ENCODE assay signal across 1 cellular context in the genomic region with DNA sequence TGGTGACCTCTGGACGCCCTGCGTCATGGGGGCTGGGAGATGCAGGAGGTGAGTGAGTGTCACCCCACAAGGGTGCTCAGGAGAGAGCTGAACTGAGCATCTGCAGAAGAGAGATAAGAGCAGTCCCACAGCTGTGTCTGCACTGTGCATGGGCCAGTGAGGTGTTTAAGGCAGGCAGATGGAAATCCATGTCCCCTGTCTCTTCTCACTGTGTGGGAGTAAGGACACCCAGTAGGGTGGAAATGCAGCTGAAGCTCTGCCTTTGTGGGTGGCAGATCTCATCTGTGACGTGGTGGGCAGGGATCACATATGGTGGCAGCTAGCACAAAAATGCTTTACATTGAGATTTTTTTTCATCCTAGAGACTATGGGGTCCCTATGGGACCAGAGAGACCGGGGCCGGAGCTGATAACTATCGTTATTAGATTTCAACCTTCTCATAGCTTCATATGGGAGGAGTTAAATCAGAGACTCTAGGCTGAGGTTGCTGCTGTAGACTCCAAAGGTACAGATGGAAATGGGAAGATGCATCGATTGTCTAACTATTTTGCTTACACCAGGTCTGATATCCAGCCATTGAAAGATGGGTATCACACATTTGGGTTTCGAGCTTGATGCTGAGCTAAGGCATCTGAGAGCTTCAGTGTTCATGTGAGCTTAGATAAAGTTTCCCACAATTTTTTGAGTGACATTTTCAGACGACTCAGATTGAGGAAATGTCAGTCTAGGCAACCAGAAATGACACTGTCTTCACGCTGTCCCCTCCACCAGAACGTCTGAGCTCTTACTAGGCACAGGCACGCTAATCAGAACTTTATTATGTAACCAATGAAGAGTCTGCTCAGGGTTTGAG.
TF ChIP-seq lines count a peak whose summit lies in the region.

No MANE protein-coding gene starts in this region.

TF ChIP-seq in K562, 482 proteins besides CTCF, POLR2A, EP300 and RAD21 (continued from another document and continues in another):
- peak; percentile 97 for TF ChIP-seq ESRRA (IDR thresholded peaks at IDR 0.05; ENCODE audit: borderline replicate concordance, low read depth)
- TF ChIP-seq ZNF507 (tag; conservative IDR thresholded peaks at IDR 0.05): no peak
- TF ChIP-seq STAG1 (CRISPR knock-in tag; IDR thresholded peaks at IDR 0.05; ENCODE audit: borderline replicate concordance): no peak
- no peak for TF ChIP-seq TCFL5 (CRISPR knock-in tag; conservative IDR thresholded peaks at IDR 0.05)
- no peak for TF ChIP-seq ETV5 (CRISPR knock-in tag; IDR thresholded peaks at IDR 0.05; ENCODE audit: low read depth)
- peak; percentile 57; the same call in 1 of the 2 replicates for TF ChIP-seq RAD51 (IDR thresholded peaks at IDR 0.05; ENCODE audit: borderline replicate concordance, low read depth)
- TF ChIP-seq, protein P1, sequence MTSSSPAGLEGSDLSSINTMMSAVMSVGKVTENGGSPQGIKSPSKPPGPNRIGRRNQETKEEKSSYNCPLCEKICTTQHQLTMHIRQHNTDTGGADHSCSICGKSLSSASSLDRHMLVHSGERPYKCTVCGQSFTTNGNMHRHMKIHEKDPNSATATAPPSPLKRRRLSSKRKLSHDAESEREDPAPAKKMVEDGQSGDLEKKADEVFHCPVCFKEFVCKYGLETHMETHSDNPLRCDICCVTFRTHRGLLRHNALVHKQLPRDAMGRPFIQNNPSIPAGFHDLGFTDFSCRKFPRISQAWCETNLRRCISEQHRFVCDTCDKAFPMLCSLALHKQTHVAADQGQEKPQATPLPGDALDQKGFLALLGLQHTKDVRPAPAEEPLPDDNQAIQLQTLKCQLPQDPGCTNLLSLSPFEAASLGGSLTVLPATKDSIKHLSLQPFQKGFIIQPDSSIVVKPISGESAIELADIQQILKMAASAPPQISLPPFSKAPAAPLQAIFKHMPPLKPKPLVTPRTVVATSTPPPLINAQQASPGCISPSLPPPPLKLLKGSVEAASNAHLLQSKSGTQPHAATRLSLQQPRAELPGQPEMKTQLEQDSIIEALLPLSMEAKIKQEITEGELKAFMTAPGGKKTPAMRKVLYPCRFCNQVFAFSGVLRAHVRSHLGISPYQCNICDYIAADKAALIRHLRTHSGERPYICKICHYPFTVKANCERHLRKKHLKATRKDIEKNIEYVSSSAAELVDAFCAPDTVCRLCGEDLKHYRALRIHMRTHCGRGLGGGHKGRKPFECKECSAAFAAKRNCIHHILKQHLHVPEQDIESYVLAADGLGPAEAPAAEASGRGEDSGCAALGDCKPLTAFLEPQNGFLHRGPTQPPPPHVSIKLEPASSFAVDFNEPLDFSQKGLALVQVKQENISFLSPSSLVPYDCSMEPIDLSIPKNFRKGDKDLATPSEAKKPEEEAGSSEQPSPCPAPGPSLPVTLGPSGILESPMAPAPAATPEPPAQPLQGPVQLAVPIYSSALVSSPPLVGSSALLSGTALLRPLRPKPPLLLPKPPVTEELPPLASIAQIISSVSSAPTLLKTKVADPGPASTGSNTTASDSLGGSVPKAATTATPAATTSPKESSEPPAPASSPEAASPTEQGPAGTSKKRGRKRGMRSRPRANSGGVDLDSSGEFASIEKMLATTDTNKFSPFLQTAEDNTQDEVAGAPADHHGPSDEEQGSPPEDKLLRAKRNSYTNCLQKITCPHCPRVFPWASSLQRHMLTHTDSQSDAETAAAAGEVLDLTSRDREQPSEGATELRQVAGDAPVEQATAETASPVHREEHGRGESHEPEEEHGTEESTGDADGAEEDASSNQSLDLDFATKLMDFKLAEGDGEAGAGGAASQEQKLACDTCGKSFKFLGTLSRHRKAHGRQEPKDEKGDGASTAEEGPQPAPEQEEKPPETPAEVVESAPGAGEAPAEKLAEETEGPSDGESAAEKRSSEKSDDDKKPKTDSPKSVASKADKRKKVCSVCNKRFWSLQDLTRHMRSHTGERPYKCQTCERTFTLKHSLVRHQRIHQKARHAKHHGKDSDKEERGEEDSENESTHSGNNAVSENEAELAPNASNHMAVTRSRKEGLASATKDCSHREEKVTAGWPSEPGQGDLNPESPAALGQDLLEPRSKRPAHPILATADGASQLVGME (CRISPR knock-in tag; IDR thresholded peaks at IDR 0.05): no peak
- no peak for TF ChIP-seq FOXP1 (CRISPR knock-in tag; IDR thresholded peaks at IDR 0.05)
- TF ChIP-seq SMAD2 (IDR thresholded peaks at IDR 0.05; ENCODE audit: low read depth, low read length): no peak
- TF ChIP-seq, protein P2, sequence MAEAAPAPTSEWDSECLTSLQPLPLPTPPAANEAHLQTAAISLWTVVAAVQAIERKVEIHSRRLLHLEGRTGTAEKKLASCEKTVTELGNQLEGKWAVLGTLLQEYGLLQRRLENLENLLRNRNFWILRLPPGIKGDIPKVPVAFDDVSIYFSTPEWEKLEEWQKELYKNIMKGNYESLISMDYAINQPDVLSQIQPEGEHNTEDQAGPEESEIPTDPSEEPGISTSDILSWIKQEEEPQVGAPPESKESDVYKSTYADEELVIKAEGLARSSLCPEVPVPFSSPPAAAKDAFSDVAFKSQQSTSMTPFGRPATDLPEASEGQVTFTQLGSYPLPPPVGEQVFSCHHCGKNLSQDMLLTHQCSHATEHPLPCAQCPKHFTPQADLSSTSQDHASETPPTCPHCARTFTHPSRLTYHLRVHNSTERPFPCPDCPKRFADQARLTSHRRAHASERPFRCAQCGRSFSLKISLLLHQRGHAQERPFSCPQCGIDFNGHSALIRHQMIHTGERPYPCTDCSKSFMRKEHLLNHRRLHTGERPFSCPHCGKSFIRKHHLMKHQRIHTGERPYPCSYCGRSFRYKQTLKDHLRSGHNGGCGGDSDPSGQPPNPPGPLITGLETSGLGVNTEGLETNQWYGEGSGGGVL (CRISPR knock-in tag; IDR thresholded peaks at IDR 0.05): no peak
- peak; percentile 41 for TF ChIP-seq PHF20 (IDR thresholded peaks at IDR 0.05; ENCODE audit: partially characterized antibody)
- no peak for TF ChIP-seq SLC30A9 (CRISPR knock-in tag; IDR thresholded peaks at IDR 0.05)
- no peak for TF ChIP-seq GABPB2 (CRISPR knock-in tag; conservative IDR thresholded peaks at IDR 0.05)
- no peak for TF ChIP-seq RBM15 (IDR thresholded peaks at IDR 0.05; ENCODE audit: insufficient read depth, low read length)
- TF ChIP-seq ZBED1 (IDR thresholded peaks at IDR 0.05): peak; percentile 92
- TF ChIP-seq ZNF282 (CRISPR knock-in tag; IDR thresholded peaks at IDR 0.05): no peak
- TF ChIP-seq BCOR (IDR thresholded peaks at IDR 0.05): peak; percentile 92
- TF ChIP-seq SMC3 (conservative IDR thresholded peaks at IDR 0.05; ENCODE audit: insufficient read depth, low read depth, low read length): no peak
- TF ChIP-seq COPS2 (conservative IDR thresholded peaks at IDR 0.05): no peak
- peak; percentile 70; the same call in 1 of the 2 replicates for TF ChIP-seq NCOA6 (IDR thresholded peaks at IDR 0.05)
- TF ChIP-seq, protein P3, sequence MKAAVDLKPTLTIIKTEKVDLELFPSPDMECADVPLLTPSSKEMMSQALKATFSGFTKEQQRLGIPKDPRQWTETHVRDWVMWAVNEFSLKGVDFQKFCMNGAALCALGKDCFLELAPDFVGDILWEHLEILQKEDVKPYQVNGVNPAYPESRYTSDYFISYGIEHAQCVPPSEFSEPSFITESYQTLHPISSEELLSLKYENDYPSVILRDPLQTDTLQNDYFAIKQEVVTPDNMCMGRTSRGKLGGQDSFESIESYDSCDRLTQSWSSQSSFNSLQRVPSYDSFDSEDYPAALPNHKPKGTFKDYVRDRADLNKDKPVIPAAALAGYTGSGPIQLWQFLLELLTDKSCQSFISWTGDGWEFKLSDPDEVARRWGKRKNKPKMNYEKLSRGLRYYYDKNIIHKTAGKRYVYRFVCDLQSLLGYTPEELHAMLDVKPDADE (conservative IDR thresholded peaks at IDR 0.05; ENCODE audit: control insufficient read depth, low read depth, low read length): peak; percentile 91
- TF ChIP-seq, protein P4, sequence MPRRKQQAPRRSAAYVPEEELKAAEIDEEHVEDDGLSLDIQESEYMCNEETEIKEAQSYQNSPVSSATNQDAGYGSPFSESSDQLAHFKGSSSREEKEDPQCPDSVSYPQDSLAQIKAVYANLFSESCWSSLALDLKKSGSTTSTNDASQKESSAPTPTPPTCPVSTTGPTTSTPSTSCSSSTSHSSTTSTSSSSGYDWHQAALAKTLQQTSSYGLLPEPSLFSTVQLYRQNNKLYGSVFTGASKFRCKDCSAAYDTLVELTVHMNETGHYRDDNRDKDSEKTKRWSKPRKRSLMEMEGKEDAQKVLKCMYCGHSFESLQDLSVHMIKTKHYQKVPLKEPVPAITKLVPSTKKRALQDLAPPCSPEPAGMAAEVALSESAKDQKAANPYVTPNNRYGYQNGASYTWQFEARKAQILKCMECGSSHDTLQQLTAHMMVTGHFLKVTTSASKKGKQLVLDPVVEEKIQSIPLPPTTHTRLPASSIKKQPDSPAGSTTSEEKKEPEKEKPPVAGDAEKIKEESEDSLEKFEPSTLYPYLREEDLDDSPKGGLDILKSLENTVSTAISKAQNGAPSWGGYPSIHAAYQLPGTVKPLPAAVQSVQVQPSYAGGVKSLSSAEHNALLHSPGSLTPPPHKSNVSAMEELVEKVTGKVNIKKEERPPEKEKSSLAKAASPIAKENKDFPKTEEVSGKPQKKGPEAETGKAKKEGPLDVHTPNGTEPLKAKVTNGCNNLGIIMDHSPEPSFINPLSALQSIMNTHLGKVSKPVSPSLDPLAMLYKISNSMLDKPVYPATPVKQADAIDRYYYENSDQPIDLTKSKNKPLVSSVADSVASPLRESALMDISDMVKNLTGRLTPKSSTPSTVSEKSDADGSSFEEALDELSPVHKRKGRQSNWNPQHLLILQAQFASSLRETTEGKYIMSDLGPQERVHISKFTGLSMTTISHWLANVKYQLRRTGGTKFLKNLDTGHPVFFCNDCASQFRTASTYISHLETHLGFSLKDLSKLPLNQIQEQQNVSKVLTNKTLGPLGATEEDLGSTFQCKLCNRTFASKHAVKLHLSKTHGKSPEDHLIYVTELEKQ (CRISPR knock-in tag; IDR thresholded peaks at IDR 0.05): no peak
- TF ChIP-seq RFX1 (IDR thresholded peaks at IDR 0.05): no peak
- TF ChIP-seq TBP (optimal IDR thresholded peaks at IDR 0.05; ENCODE audit: low read depth, low read length): peak; percentile 33
- TF ChIP-seq, protein P5, sequence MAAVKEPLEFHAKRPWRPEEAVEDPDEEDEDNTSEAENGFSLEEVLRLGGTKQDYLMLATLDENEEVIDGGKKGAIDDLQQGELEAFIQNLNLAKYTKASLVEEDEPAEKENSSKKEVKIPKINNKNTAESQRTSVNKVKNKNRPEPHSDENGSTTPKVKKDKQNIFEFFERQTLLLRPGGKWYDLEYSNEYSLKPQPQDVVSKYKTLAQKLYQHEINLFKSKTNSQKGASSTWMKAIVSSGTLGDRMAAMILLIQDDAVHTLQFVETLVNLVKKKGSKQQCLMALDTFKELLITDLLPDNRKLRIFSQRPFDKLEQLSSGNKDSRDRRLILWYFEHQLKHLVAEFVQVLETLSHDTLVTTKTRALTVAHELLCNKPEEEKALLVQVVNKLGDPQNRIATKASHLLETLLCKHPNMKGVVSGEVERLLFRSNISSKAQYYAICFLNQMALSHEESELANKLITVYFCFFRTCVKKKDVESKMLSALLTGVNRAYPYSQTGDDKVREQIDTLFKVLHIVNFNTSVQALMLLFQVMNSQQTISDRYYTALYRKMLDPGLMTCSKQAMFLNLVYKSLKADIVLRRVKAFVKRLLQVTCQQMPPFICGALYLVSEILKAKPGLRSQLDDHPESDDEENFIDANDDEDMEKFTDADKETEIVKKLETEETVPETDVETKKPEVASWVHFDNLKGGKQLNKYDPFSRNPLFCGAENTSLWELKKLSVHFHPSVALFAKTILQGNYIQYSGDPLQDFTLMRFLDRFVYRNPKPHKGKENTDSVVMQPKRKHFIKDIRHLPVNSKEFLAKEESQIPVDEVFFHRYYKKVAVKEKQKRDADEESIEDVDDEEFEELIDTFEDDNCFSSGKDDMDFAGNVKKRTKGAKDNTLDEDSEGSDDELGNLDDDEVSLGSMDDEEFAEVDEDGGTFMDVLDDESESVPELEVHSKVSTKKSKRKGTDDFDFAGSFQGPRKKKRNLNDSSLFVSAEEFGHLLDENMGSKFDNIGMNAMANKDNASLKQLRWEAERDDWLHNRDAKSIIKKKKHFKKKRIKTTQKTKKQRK (IDR thresholded peaks at IDR 0.05; ENCODE audit: borderline replicate concordance, low read depth, low read length): no peak
- TF ChIP-seq EHMT2 (IDR thresholded peaks at IDR 0.05): peak; percentile 86
